1 cellular context compared by ENCODE assay signal in the genomic region with DNA sequence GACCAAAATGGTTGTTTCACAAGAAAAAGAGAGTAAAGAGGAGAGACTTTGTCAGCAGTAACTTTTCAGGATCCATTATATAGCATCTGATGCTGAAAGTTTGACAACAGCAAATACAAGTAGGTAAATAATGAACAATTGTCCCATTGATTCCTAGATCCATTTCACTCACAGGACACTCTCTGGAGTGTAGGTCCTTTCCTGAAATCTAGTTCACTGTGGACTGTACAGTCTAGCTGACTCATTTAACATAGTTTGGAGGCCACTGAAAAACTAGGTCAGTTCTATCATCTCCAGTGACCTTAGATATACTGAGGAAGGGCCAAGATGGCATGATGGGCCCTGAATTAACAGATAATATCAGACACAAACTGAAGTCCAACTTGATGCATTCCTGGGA.
TF ChIP-seq lines count a peak whose summit lies in the region.

No MANE protein-coding gene starts in this region.

TF ChIP-seq in HepG2, 621 proteins besides CTCF, POLR2A, EP300 and RAD21 (continued from another document and continues in another):
- TF ChIP-seq, protein P1, sequence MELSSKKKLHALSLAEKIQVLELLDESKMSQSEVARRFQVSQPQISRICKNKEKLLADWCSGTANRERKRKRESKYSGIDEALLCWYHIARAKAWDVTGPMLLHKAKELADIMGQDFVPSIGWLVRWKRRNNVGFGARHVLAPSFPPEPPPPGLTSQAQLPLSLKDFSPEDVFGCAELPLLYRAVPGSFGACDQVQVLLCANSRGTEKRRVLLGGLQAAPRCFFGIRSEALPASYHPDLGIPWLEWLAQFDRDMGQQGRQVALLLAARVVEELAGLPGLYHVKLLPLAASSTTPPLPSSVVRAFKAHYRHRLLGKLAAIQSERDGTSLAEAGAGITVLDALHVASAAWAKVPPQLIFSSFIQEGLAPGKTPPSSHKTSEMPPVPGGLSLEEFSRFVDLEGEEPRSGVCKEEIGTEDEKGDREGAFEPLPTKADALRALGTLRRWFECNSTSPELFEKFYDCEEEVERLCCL (CRISPR knock-in tag; IDR thresholded peaks at IDR 0.05; ENCODE audit: borderline replicate concordance) = no peak
- no peak for TF ChIP-seq MYC (CRISPR knock-in tag; IDR thresholded peaks at IDR 0.05; ENCODE audit: borderline replicate concordance)
- TF ChIP-seq ZGPAT (CRISPR knock-in tag; IDR thresholded peaks at IDR 0.05) = 0 out of 2 replicates have a peak, but pooled peaks have one; percentile 30
- TF ChIP-seq HNRNPH1 (optimal IDR thresholded peaks at IDR 0.05; ENCODE audit: low read depth, low read length) = no peak
- TF ChIP-seq ZNF383 (CRISPR knock-in tag; IDR thresholded peaks at IDR 0.05; ENCODE audit: borderline replicate concordance) = no peak
- TF ChIP-seq ZNF670 (CRISPR knock-in tag; IDR thresholded peaks at IDR 0.05; ENCODE audit: borderline replicate concordance) = no peak
- no peak for TF ChIP-seq ARNT2 (CRISPR knock-in tag; IDR thresholded peaks at IDR 0.05; ENCODE audit: low read depth)
- TF ChIP-seq THAP11 (CRISPR knock-in tag; IDR thresholded peaks at IDR 0.05) = peak; percentile 10; the same call in 1 of the 2 replicates
- TF ChIP-seq, protein P2, sequence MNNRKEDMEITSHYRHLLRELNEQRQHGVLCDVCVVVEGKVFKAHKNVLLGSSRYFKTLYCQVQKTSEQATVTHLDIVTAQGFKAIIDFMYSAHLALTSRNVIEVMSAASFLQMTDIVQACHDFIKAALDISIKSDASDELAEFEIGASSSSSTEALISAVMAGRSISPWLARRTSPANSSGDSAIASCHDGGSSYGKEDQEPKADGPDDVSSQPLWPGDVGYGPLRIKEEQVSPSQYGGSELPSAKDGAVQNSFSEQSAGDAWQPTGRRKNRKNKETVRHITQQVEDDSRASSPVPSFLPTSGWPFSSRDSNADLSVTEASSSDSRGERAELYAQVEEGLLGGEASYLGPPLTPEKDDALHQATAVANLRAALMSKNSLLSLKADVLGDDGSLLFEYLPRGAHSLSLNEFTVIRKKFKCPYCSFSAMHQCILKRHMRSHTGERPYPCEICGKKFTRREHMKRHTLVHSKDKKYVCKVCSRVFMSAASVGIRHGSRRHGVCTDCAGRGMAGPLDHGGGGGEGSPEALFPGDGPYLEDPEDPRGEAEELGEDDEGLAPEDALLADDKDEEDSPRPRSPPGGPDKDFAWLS (CRISPR knock-in tag; IDR thresholded peaks at IDR 0.05; ENCODE audit: borderline replicate concordance) = no peak
- no peak for TF ChIP-seq TEAD2 (CRISPR knock-in tag; IDR thresholded peaks at IDR 0.05)
- no peak for TF ChIP-seq SNAPC2 (CRISPR knock-in tag; IDR thresholded peaks at IDR 0.05)
- TF ChIP-seq NCOR1 (IDR thresholded peaks at IDR 0.05; ENCODE audit: borderline replicate concordance, low read length) = peak; percentile 18; the same call in 1 of the 2 replicates
- TF ChIP-seq HOXA3 (CRISPR knock-in tag; IDR thresholded peaks at IDR 0.05) = no peak
- TF ChIP-seq TARDBP (CRISPR knock-in tag; IDR thresholded peaks at IDR 0.05) = no peak
- peak; percentile 44; the same call in 1 of the 2 replicates for TF ChIP-seq ZNF280D (CRISPR knock-in tag; IDR thresholded peaks at IDR 0.05)
- TF ChIP-seq FOXP1 (IDR thresholded peaks at IDR 0.05) = no peak
- peak; percentile 64; the same call in 1 of the 2 replicates for TF ChIP-seq FOXP1 (CRISPR knock-in tag; IDR thresholded peaks at IDR 0.05)
- peak; percentile 26 for TF ChIP-seq ASH2L (IDR thresholded peaks at IDR 0.05; ENCODE audit: insufficient read length, low read depth, low read length)
- TF ChIP-seq ZNF569 (CRISPR knock-in tag; IDR thresholded peaks at IDR 0.05; ENCODE audit: borderline replicate concordance) = 0 out of 2 replicates have a peak, but pooled peaks have one; percentile 35
- peak; percentile 82 for TF ChIP-seq ARID5B (CRISPR knock-in tag; IDR thresholded peaks at IDR 0.05)
- peak; percentile 65 for TF ChIP-seq SKI (IDR thresholded peaks at IDR 0.05; ENCODE audit: partially characterized antibody)
- TF ChIP-seq, protein P3, sequence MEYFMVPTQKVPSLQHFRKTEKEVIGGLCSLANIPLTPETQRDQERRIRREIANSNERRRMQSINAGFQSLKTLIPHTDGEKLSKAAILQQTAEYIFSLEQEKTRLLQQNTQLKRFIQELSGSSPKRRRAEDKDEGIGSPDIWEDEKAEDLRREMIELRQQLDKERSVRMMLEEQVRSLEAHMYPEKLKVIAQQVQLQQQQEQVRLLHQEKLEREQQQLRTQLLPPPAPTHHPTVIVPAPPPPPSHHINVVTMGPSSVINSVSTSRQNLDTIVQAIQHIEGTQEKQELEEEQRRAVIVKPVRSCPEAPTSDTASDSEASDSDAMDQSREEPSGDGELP (IDR thresholded peaks at IDR 0.05; ENCODE audit: borderline replicate concordance, low read depth) = no peak
- TF ChIP-seq, protein P4, sequence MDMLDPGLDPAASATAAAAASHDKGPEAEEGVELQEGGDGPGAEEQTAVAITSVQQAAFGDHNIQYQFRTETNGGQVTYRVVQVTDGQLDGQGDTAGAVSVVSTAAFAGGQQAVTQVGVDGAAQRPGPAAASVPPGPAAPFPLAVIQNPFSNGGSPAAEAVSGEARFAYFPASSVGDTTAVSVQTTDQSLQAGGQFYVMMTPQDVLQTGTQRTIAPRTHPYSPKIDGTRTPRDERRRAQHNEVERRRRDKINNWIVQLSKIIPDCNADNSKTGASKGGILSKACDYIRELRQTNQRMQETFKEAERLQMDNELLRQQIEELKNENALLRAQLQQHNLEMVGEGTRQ (IDR thresholded peaks at IDR 0.05; ENCODE audit: low read depth, low read length) = no peak
- TF ChIP-seq, protein P4 (CRISPR knock-in tag; IDR thresholded peaks at IDR 0.05; ENCODE audit: borderline replicate concordance) = no peak
- no peak for TF ChIP-seq CC2D1A (CRISPR knock-in tag; IDR thresholded peaks at IDR 0.05)
- no peak for TF ChIP-seq ZNF674 (CRISPR knock-in tag; IDR thresholded peaks at IDR 0.05; ENCODE audit: low read depth)
- TF ChIP-seq, protein P5, sequence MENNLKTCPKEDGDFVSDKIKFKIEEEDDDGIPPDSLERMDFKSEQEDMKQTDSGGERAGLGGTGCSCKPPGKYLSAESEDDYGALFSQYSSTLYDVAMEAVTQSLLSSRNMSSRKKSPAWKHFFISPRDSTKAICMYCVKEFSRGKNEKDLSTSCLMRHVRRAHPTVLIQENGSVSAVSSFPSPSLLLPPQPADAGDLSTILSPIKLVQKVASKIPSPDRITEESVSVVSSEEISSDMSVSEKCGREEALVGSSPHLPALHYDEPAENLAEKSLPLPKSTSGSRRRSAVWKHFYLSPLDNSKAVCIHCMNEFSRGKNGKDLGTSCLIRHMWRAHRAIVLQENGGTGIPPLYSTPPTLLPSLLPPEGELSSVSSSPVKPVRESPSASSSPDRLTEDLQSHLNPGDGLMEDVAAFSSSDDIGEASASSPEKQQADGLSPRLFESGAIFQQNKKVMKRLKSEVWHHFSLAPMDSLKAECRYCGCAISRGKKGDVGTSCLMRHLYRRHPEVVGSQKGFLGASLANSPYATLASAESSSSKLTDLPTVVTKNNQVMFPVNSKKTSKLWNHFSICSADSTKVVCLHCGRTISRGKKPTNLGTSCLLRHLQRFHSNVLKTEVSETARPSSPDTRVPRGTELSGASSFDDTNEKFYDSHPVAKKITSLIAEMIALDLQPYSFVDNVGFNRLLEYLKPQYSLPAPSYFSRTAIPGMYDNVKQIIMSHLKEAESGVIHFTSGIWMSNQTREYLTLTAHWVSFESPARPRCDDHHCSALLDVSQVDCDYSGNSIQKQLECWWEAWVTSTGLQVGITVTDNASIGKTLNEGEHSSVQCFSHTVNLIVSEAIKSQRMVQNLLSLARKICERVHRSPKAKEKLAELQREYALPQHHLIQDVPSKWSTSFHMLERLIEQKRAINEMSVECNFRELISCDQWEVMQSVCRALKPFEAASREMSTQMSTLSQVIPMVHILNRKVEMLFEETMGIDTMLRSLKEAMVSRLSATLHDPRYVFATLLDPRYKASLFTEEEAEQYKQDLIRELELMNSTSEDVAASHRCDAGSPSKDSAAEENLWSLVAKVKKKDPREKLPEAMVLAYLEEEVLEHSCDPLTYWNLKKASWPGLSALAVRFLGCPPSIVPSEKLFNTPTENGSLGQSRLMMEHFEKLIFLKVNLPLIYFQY (CRISPR knock-in tag; IDR thresholded peaks at IDR 0.05; ENCODE audit: borderline replicate concordance) = no peak
- no peak for TF ChIP-seq HNF4A (CRISPR knock-in tag; IDR thresholded peaks at IDR 0.05)
- peak; percentile 56 for TF ChIP-seq GATAD2A (CRISPR knock-in tag; IDR thresholded peaks at IDR 0.05)
- TF ChIP-seq ZNF879 (CRISPR knock-in tag; IDR thresholded peaks at IDR 0.05) = no peak
- no peak for TF ChIP-seq FOXA1 (IDR thresholded peaks at IDR 0.05)
- TF ChIP-seq FOXA1 (CRISPR knock-in tag; IDR thresholded peaks at IDR 0.05) = peak; percentile 30; the same call in 1 of the 2 replicates
- no peak for TF ChIP-seq SP140L (CRISPR knock-in tag; IDR thresholded peaks at IDR 0.05; ENCODE audit: borderline replicate concordance)
- TF ChIP-seq MED1 (CRISPR knock-in tag; IDR thresholded peaks at IDR 0.05) = no peak
- TF ChIP-seq SAP130 (CRISPR knock-in tag; IDR thresholded peaks at IDR 0.05; ENCODE audit: low read depth) = 0 out of 2 replicates have a peak, but pooled peaks have one; percentile 21
